ENCODE assay signal across 1 cellular context in the genomic region with DNA sequence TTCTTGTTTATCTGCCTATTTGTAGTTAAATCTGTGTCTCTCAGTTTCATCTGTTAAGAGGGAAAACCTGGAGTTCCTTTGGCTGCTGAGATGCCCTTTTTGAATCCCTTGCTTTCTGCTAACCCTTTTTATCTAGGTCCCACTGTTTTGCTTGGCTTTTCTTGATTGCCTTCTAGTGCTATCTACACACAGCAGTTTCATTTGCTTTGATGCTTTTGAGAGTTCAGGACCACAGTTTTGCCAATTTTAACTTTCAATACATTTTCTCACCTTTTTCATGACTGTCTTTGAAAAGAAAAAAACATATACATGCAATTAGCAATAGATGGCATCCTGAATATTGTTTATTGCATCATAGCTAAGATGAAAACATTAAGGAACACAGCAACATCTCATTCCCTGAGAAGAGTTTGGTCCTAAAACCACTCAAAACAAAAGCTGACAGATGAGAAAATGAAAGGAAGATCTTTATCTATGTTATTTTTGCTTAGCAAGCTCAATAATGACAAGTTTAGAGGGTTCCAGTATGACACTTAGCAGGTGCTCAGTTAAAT.
A peak's percentile ranks its signal among the peaks of the same experiment; 100 is the strongest.
TF ChIP-seq lines count a peak whose summit lies in the region.

No MANE protein-coding gene starts in this region.

TF ChIP-seq in HepG2, 621 proteins besides CTCF, POLR2A, EP300 and RAD21:
- TF ChIP-seq ZBTB34 (CRISPR knock-in tag; IDR thresholded peaks at IDR 0.05) (no peak), ATF7 (IDR thresholded peaks at IDR 0.05) (0 out of 2 replicates have a peak, but pooled peaks have one; percentile 27), ATF7 (CRISPR knock-in tag; IDR thresholded peaks at IDR 0.05) (no peak), MEIS1 (CRISPR knock-in tag; IDR thresholded peaks at IDR 0.05; ENCODE audit: borderline replicate concordance) (no peak)
